Comparison of ENCODE assay signal across 28 cellular contexts in genomic region chr9:7027996-7028395, GRCh38.
"Had no signal": no experiment of that assay in that cellular context is flagged by ENCODE, and none has a peak within 500 bp of the region (broad histone marks: within the 10 kb centered on the region; RNA-seq: fewer than 3 reads in every experiment).

No MANE protein-coding gene starts in this region.

- H3K27me3 ChIP-seq: neural progenitor cell, ovary, spleen, suprapubic skin, testis, tibial artery, transverse colon, upper lobe of right lung, uterus had no signal

- H3K36me3 ChIP-seq: neural progenitor cell, ovary, prostate gland, transverse colon, upper lobe of right lung, uterus had no signal

- H2AFZ ChIP-seq: neural progenitor cell had no signal

- H3K9ac ChIP-seq: neural progenitor cell had no signal

- H3K4me2 ChIP-seq: neural progenitor cell, smooth muscle cell had no signal

- ATAC-seq: naive thymus-derived CD4-positive, alpha-beta T cell; natural killer cell; sciatic nerve; stimulated activated memory B cell treated with anti-CD40 and anti-IgM and Interleukin-4, amounts not matched to agents 10 μg/mL and 1 μg/mL and 100 μg/mL, for 72 hours; stimulated activated naive CD8-positive, alpha-beta T cell treated with anti-CD3 and anti-CD28 coated beads, Interleukin-15, amount 100 ng/mL, for 72 hours; stimulated activated naive CD8-positive, alpha-beta T cell treated with anti-CD3 and anti-CD28 coated beads, Interleukin-15, Interleukin-2, amounts not matched to agents 100 U/mL and 50 U/mL, for 24 hours; upper lobe of right lung had no signal

- H3K27me3 Mint-ChIP-seq: naive thymus-derived CD4-positive, alpha-beta T cell; stimulated activated memory B cell treated with anti-CD40 and anti-IgM and Interleukin-4, amounts not matched to agents 10 μg/mL and 1 μg/mL and 100 μg/mL, for 72 hours; stimulated activated naive CD8-positive, alpha-beta T cell treated with anti-CD3 and anti-CD28 coated beads, Interleukin-15, amount 100 ng/mL, for 72 hours; type B pancreatic cell had no signal

- DNase-seq: naive thymus-derived CD4-positive, alpha-beta T cell; natural killer cell; occipital lobe; ovary; stimulated activated CD4-positive, alpha-beta T cell treated with anti-CD3 and anti-CD28 coated beads, Interleukin-12 subunit alpha, Interleukin-12 subunit beta, amount 100 ng/mL, for 4 hours; stimulated activated CD4-positive, alpha-beta T cell treated with anti-CD3 and anti-CD28 coated beads, Interleukin-1b, Interleukin-23, amount 100 ng/mL, for 48 hours; stimulated activated CD4-positive, alpha-beta T cell treated with anti-CD3 and anti-CD28 coated beads, Interleukin-4, amount 100 ng/mL, for 1 hour; stimulated activated CD4-positive, alpha-beta T cell treated with anti-CD3 and anti-CD28 coated beads, Interleukin-4, amount 100 ng/mL, for 4 hours; stimulated activated CD8-positive, alpha-beta memory T cell treated with anti-CD3 and anti-CD28 coated beads, Interleukin-4, amount 100 ng/mL, for 48 hours; stimulated activated naive CD4-positive, alpha-beta T cell; stimulated activated naive CD8-positive, alpha-beta T cell treated with anti-CD3 and anti-CD28 coated beads, Interleukin-15, amount 100 ng/mL, for 72 hours; stimulated activated naive CD8-positive, alpha-beta T cell treated with anti-CD3 and anti-CD28 coated beads, Interleukin-15, Interleukin-2, amounts not matched to agents 100 U/mL and 50 U/mL, for 24 hours; substantia nigra; testis; tibial artery; transverse colon; upper lobe of right lung; uterus had no signal

- H3K4me3 Mint-ChIP-seq: naive thymus-derived CD4-positive, alpha-beta T cell; natural killer cell; nephron; neural progenitor cell; stimulated activated memory B cell treated with anti-CD40 and anti-IgM and Interleukin-4, amounts not matched to agents 10 μg/mL and 1 μg/mL and 100 μg/mL, for 72 hours; stimulated activated naive CD8-positive, alpha-beta T cell treated with anti-CD3 and anti-CD28 coated beads, Interleukin-15, amount 100 ng/mL, for 72 hours; type B pancreatic cell had no signal

- H3K27ac Mint-ChIP-seq: naive thymus-derived CD4-positive, alpha-beta T cell; natural killer cell; nephron; neural progenitor cell; stimulated activated memory B cell treated with anti-CD40 and anti-IgM and Interleukin-4, amounts not matched to agents 10 μg/mL and 1 μg/mL and 100 μg/mL, for 72 hours; stimulated activated naive CD8-positive, alpha-beta T cell treated with anti-CD3 and anti-CD28 coated beads, Interleukin-15, amount 100 ng/mL, for 72 hours; type B pancreatic cell had no signal

- H3K9me3 ChIP-seq: ovary, prostate gland, spleen, suprapubic skin, testis, tibial artery, transverse colon, upper lobe of right lung, uterus had no signal

- H3K4me1 ChIP-seq: neural progenitor cell, prostate gland, spleen, suprapubic skin, testis, tibial artery, transverse colon, upper lobe of right lung, uterus had no signal

- H3K4me3 ChIP-seq: neural progenitor cell, ovary, prostate gland, skin epidermis, smooth muscle cell, spleen, suprapubic skin, testis, tibial artery, transverse colon, upper lobe of right lung, uterus had no signal

- H3K27ac ChIP-seq: neural progenitor cell, ovary, prostate gland, skin epidermis, spleen, suprapubic skin, testis, tibial artery, transverse colon, upper lobe of right lung, uterus had no signal

- H3K9me3 Mint-ChIP-seq: natural killer cell; neural progenitor cell; stimulated activated naive CD8-positive, alpha-beta T cell treated with anti-CD3 and anti-CD28 coated beads, Interleukin-15, amount 100 ng/mL, for 72 hours; type B pancreatic cell had no signal

- H3K4me1 Mint-ChIP-seq: neural progenitor cell; stimulated activated memory B cell treated with anti-CD40 and anti-IgM and Interleukin-4, amounts not matched to agents 10 μg/mL and 1 μg/mL and 100 μg/mL, for 72 hours; stimulated activated naive CD8-positive, alpha-beta T cell treated with anti-CD3 and anti-CD28 coated beads, Interleukin-15, amount 100 ng/mL, for 72 hours had no signal
